In the genomic region with DNA sequence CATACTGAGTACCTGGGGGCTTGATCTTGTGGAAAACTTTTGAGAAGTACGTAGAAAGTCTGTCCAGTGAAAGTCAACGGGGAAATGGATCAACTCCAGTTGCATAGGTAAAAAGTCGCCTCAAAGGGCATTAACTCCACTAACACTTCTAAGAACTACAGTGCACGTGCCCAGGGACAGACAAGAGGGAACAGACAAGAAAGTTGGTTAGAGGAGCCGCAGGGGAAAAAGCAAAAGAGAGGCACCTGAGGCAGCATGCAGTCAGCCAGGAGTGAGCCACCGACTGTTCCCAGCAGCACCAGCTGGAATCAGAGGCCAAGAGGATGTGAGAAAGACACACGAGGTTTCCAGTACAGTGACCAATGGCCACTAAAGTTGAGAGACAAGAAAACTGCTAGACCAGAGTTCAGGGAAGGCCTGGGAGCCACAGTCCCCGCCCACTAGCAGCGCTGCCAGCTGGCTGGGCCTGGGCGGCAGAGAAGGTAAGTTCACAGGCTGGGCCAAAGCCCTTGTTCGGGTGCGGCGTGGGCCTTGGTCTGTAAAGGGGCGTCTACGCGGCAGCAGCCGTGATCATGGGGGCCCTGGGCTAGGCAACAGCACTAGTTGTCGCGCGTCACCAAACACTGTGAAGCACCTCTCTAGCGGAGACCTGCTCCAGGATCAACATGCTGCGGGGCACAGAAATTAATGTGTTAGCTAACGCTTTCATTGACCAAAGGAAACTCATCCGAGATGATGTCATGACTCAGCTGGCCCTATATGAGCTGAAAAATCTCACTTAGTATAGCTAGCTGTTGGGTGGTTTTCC, we compare ENCODE assay signal across 1 cellular context.
TF ChIP-seq lines count a peak whose summit lies in the region.

No MANE protein-coding gene starts in this region.

TF ChIP-seq in K562, 482 proteins besides CTCF, POLR2A, EP300 and RAD21 (continued from another document and continues in another):
- TF ChIP-seq RBFOX2 (IDR thresholded peaks at IDR 0.05; ENCODE audit: low read depth, low read length), result peak; percentile 53
- no peak for TF ChIP-seq SPI1 (IDR thresholded peaks at IDR 0.05; ENCODE audit: borderline replicate concordance, low read depth, low read length)
- TF ChIP-seq, protein P1, sequence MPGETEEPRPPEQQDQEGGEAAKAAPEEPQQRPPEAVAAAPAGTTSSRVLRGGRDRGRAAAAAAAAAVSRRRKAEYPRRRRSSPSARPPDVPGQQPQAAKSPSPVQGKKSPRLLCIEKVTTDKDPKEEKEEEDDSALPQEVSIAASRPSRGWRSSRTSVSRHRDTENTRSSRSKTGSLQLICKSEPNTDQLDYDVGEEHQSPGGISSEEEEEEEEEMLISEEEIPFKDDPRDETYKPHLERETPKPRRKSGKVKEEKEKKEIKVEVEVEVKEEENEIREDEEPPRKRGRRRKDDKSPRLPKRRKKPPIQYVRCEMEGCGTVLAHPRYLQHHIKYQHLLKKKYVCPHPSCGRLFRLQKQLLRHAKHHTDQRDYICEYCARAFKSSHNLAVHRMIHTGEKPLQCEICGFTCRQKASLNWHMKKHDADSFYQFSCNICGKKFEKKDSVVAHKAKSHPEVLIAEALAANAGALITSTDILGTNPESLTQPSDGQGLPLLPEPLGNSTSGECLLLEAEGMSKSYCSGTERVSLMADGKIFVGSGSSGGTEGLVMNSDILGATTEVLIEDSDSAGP (CRISPR knock-in tag; IDR thresholded peaks at IDR 0.05), result no peak
- no peak for TF ChIP-seq STAT5B (CRISPR knock-in tag; IDR thresholded peaks at IDR 0.05)
- no peak for TF ChIP-seq ZNF780A (CRISPR knock-in tag; IDR thresholded peaks at IDR 0.05)
- no peak for TF ChIP-seq TCF7 (IDR thresholded peaks at IDR 0.05; ENCODE audit: borderline replicate concordance)
- no peak for TF ChIP-seq CBX8 (IDR thresholded peaks at IDR 0.05; ENCODE audit: borderline replicate concordance, extremely low read depth, low read depth, low read length, poor library complexity, severe bottlenecking)
- no peak for TF ChIP-seq ZNF263 (CRISPR knock-in tag; IDR thresholded peaks at IDR 0.05; ENCODE audit: borderline replicate concordance)
- TF ChIP-seq ZNF277 (CRISPR knock-in tag; IDR thresholded peaks at IDR 0.05; ENCODE audit: borderline replicate concordance), result no peak
- TF ChIP-seq FOXA1 (IDR thresholded peaks at IDR 0.05; ENCODE audit: borderline replicate concordance), result no peak
- no peak for TF ChIP-seq SIN3B (IDR thresholded peaks at IDR 0.05; ENCODE audit: low read depth)
- no peak for TF ChIP-seq PRMT5 (CRISPR knock-in tag; IDR thresholded peaks at IDR 0.05)
- no peak for TF ChIP-seq PRPF4 (IDR thresholded peaks at IDR 0.05; ENCODE audit: insufficient read depth, low read depth, low read length, poor library complexity, severe bottlenecking)
- no peak for TF ChIP-seq NFIC (IDR thresholded peaks at IDR 0.05)
- TF ChIP-seq ADNP (tag; IDR thresholded peaks at IDR 0.05), result no peak
- peak; percentile 55; the same call in 1 of the 2 replicates for TF ChIP-seq TFAP4 (CRISPR knock-in tag; IDR thresholded peaks at IDR 0.05; ENCODE audit: borderline replicate concordance)
- TF ChIP-seq MED1 (CRISPR knock-in tag; IDR thresholded peaks at IDR 0.05; ENCODE audit: borderline replicate concordance), result no peak
- TF ChIP-seq, protein P2, sequence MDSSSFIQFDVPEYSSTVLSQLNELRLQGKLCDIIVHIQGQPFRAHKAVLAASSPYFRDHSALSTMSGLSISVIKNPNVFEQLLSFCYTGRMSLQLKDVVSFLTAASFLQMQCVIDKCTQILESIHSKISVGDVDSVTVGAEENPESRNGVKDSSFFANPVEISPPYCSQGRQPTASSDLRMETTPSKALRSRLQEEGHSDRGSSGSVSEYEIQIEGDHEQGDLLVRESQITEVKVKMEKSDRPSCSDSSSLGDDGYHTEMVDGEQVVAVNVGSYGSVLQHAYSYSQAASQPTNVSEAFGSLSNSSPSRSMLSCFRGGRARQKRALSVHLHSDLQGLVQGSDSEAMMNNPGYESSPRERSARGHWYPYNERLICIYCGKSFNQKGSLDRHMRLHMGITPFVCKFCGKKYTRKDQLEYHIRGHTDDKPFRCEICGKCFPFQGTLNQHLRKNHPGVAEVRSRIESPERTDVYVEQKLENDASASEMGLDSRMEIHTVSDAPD (CRISPR knock-in tag; IDR thresholded peaks at IDR 0.05), result no peak
- no peak for TF ChIP-seq GTF2A2 (tag; IDR thresholded peaks at IDR 0.05)
- peak; percentile 58; the same call in 1 of the 2 replicates for TF ChIP-seq ZNF592 (IDR thresholded peaks at IDR 0.05)
- TF ChIP-seq FIP1L1 (IDR thresholded peaks at IDR 0.05; ENCODE audit: low read depth, low read length, poor library complexity, severe bottlenecking), result no peak
- TF ChIP-seq, protein P3, sequence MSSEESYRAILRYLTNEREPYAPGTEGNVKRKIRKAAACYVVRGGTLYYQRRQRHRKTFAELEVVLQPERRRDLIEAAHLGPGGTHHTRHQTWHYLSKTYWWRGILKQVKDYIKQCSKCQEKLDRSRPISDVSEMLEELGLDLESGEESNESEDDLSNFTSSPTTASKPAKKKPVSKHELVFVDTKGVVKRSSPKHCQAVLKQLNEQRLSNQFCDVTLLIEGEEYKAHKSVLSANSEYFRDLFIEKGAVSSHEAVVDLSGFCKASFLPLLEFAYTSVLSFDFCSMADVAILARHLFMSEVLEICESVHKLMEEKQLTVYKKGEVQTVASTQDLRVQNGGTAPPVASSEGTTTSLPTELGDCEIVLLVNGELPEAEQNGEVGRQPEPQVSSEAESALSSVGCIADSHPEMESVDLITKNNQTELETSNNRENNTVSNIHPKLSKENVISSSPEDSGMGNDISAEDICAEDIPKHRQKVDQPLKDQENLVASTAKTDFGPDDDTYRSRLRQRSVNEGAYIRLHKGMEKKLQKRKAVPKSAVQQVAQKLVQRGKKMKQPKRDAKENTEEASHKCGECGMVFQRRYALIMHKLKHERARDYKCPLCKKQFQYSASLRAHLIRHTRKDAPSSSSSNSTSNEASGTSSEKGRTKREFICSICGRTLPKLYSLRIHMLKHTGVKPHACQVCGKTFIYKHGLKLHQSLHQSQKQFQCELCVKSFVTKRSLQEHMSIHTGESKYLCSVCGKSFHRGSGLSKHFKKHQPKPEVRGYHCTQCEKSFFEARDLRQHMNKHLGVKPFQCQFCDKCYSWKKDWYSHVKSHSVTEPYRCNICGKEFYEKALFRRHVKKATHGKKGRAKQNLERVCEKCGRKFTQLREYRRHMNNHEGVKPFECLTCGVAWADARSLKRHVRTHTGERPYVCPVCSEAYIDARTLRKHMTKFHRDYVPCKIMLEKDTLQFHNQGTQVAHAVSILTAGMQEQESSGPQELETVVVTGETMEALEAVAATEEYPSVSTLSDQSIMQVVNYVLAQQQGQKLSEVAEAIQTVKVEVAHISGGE (CRISPR knock-in tag; IDR thresholded peaks at IDR 0.05), result no peak
- TF ChIP-seq CAMTA2 (CRISPR knock-in tag; conservative IDR thresholded peaks at IDR 0.05), result no peak
- TF ChIP-seq POLR2G (IDR thresholded peaks at IDR 0.05; ENCODE audit: low read depth, low read length), result peak; percentile 51; the same call in 1 of the 2 replicates
- TF ChIP-seq CXXC5 (CRISPR knock-in tag; IDR thresholded peaks at IDR 0.05), result 0 out of 2 replicates have a peak, but pooled peaks have one; percentile 7
- TF ChIP-seq ZKSCAN3 (CRISPR knock-in tag; IDR thresholded peaks at IDR 0.05), result no peak
- TF ChIP-seq, protein P4, sequence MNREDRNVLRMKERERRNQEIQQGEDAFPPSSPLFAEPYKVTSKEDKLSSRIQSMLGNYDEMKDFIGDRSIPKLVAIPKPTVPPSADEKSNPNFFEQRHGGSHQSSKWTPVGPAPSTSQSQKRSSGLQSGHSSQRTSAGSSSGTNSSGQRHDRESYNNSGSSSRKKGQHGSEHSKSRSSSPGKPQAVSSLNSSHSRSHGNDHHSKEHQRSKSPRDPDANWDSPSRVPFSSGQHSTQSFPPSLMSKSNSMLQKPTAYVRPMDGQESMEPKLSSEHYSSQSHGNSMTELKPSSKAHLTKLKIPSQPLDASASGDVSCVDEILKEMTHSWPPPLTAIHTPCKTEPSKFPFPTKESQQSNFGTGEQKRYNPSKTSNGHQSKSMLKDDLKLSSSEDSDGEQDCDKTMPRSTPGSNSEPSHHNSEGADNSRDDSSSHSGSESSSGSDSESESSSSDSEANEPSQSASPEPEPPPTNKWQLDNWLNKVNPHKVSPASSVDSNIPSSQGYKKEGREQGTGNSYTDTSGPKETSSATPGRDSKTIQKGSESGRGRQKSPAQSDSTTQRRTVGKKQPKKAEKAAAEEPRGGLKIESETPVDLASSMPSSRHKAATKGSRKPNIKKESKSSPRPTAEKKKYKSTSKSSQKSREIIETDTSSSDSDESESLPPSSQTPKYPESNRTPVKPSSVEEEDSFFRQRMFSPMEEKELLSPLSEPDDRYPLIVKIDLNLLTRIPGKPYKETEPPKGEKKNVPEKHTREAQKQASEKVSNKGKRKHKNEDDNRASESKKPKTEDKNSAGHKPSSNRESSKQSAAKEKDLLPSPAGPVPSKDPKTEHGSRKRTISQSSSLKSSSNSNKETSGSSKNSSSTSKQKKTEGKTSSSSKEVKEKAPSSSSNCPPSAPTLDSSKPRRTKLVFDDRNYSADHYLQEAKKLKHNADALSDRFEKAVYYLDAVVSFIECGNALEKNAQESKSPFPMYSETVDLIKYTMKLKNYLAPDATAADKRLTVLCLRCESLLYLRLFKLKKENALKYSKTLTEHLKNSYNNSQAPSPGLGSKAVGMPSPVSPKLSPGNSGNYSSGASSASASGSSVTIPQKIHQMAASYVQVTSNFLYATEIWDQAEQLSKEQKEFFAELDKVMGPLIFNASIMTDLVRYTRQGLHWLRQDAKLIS (CRISPR knock-in tag; IDR thresholded peaks at IDR 0.05), result no peak
- no peak for TF ChIP-seq RBBP5 (IDR thresholded peaks at IDR 0.05; ENCODE audit: borderline replicate concordance, insufficient read depth, low read length, poor library complexity, severe bottlenecking)
